18 cellular contexts compared by ENCODE assay signal in the genomic region with DNA sequence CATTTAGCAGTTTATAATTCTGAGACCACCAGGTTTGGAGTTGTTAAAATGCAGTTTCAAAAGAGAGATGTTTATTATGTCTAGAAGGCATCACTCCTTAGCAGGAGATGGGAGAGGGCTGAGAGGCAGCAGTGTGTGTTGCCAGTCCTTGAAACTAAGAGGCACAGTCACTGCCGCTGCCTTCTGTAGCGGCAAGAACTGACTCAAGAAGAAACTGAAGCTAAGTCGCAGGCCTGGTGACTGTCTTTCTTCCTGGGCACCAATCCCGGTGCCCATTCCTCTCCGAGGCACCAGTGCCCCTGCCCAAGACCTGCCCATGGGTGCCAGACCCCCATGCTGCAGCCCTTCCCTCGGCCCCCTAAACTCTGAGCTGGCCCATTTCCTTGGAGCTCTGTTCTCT. TPM values are rescaled to one million over a fixed set of nuclear protein-coding genes. Genes with fewer than 3 reads are reported as not detected.
DNase-seq lines count a peak whose midpoint lies in the region; ATAC-seq lines count a peak whose summit lies in the region.
"Had no signal": no experiment of that assay in that cellular context is flagged by ENCODE, and none has a peak within 500 bp of the region (broad histone marks: within the 10 kb centered on the region; RNA-seq: fewer than 3 reads in every experiment).

No MANE protein-coding gene starts in this region.

- peak overlapping the region; percentile 33 for H3K27ac Mint-ChIP-seq in stimulated activated naive CD8-positive, alpha-beta T cell treated with anti-CD3 and anti-CD28 coated beads, Interleukin-15, Interleukin-2, amounts not matched to agents 100 ng/mL and 50 ng/mL, for 24 hours
- peak overlapping the region in 1 of 2 donors; percentile 86 for H3K27ac Mint-ChIP-seq in stimulated activated naive CD8-positive, alpha-beta T cell treated with anti-CD3 and anti-CD28 coated beads, Interleukin-15, amount 100 ng/mL, for 72 hours
- H3K27ac Mint-ChIP-seq in T-helper 2 cell treated with Interferon-gamma antibody and Interleukin-4, amounts not matched to agents 5 μg/mL and 100 μg/mL, for 36 hours = peak overlapping the region; percentile 75
- no peak overlapping the region for H3K27ac Mint-ChIP-seq in immature natural killer cell
- H3K27ac Mint-ChIP-seq: H9 had no signal

- H3K36me3 Mint-ChIP-seq in stimulated activated naive CD8-positive, alpha-beta T cell treated with anti-CD3 and anti-CD28 coated beads, Interleukin-15, Interleukin-2, amounts not matched to agents 100 ng/mL and 50 ng/mL, for 24 hours (ENCODE audit: low read depth) = peaks cover 45% of the 10 kb centered on the region
- peaks cover 25% of the 10 kb centered on the region for H3K36me3 Mint-ChIP-seq in T-helper 2 cell treated with Interferon-gamma antibody and Interleukin-4, amounts not matched to agents 5 μg/mL and 100 μg/mL, for 36 hours (ENCODE audit: low read depth)
- H3K36me3 Mint-ChIP-seq in immature natural killer cell = peaks cover 19 to 32% (median 22%) of the 10 kb centered on the region in 3 donors

- H3K4me3 Mint-ChIP-seq in stimulated activated naive CD8-positive, alpha-beta T cell treated with anti-CD3 and anti-CD28 coated beads, Interleukin-15, Interleukin-2, amounts not matched to agents 100 ng/mL and 50 ng/mL, for 24 hours = no peak overlapping the region
- no peak overlapping the region for H3K4me3 Mint-ChIP-seq in stimulated activated naive CD8-positive, alpha-beta T cell treated with anti-CD3 and anti-CD28 coated beads, Interleukin-15, amount 100 ng/mL, for 72 hours
- H3K4me3 Mint-ChIP-seq in T-helper 2 cell treated with Interferon-gamma antibody and Interleukin-4, amounts not matched to agents 5 μg/mL and 100 μg/mL, for 36 hours = peak overlapping the region; percentile 64
- H3K4me3 Mint-ChIP-seq in immature natural killer cell = no peak overlapping the region
- H3K4me3 Mint-ChIP-seq: H9 had no signal

- no peaks in the 10 kb centered on the region for H3K9me3 Mint-ChIP-seq in stimulated activated naive CD8-positive, alpha-beta T cell treated with anti-CD3 and anti-CD28 coated beads, Interleukin-15, Interleukin-2, amounts not matched to agents 100 ng/mL and 50 ng/mL, for 24 hours
- H3K9me3 Mint-ChIP-seq in stimulated activated naive CD8-positive, alpha-beta T cell treated with anti-CD3 and anti-CD28 coated beads, Interleukin-15, amount 100 ng/mL, for 72 hours = no peaks in the 10 kb centered on the region
- H3K9me3 Mint-ChIP-seq in T-helper 2 cell treated with Interferon-gamma antibody and Interleukin-4, amounts not matched to agents 5 μg/mL and 100 μg/mL, for 36 hours = no peaks in the 10 kb centered on the region
- H3K9me3 Mint-ChIP-seq in immature natural killer cell = no peaks in the 10 kb centered on the region
- H3K9me3 Mint-ChIP-seq: brain, H9 had no signal

- ATAC-seq in stimulated activated naive CD8-positive, alpha-beta T cell treated with anti-CD3 and anti-CD28 coated beads, Interleukin-15, amount 100 ng/mL, for 72 hours = no peak
- ATAC-seq in GM21390 (IDR thresholded peaks at IDR 0.05; ENCODE audit: unreplicated experiment) = peak; percentile 80
- no peak for ATAC-seq in Right ventricle myocardium inferior
- no peak for ATAC-seq in HG03135 (IDR thresholded peaks at IDR 0.05; ENCODE audit: unreplicated experiment)
- ATAC-seq: psoas muscle had no signal

- H3K4me1 Mint-ChIP-seq in stimulated activated naive CD8-positive, alpha-beta T cell treated with anti-CD3 and anti-CD28 coated beads, Interleukin-15, Interleukin-2, amounts not matched to agents 100 ng/mL and 50 ng/mL, for 24 hours (ENCODE audit: low read depth) = peaks cover 20% of the 10 kb centered on the region
- peaks cover 34% of the 10 kb centered on the region for H3K4me1 Mint-ChIP-seq in stimulated activated naive CD8-positive, alpha-beta T cell treated with anti-CD3 and anti-CD28 coated beads, Interleukin-15, amount 100 ng/mL, for 72 hours
- peaks cover 16% of the 10 kb centered on the region for H3K4me1 Mint-ChIP-seq in T-helper 2 cell treated with Interferon-gamma antibody and Interleukin-4, amounts not matched to agents 5 μg/mL and 100 μg/mL, for 36 hours (ENCODE audit: low read depth)
- peaks cover 12 to 22% of the 10 kb centered on the region in 2 donors for H3K4me1 Mint-ChIP-seq in immature natural killer cell

- no peaks in the 10 kb centered on the region for H3K27me3 Mint-ChIP-seq in stimulated activated naive CD8-positive, alpha-beta T cell treated with anti-CD3 and anti-CD28 coated beads, Interleukin-15, Interleukin-2, amounts not matched to agents 100 ng/mL and 50 ng/mL, for 24 hours
- no peaks in the 10 kb centered on the region for H3K27me3 Mint-ChIP-seq in stimulated activated naive CD8-positive, alpha-beta T cell treated with anti-CD3 and anti-CD28 coated beads, Interleukin-15, amount 100 ng/mL, for 72 hours
- no peaks in the 10 kb centered on the region for H3K27me3 Mint-ChIP-seq in T-helper 2 cell treated with Interferon-gamma antibody and Interleukin-4, amounts not matched to agents 5 μg/mL and 100 μg/mL, for 36 hours (ENCODE audit: low read depth)
- H3K27me3 Mint-ChIP-seq in immature natural killer cell (ENCODE audit: low read depth in 3 of 3) = peaks cover 0 to 2% (median 0%) of the 10 kb centered on the region in 3 donors

- DNase-seq in stimulated activated naive CD8-positive, alpha-beta T cell treated with anti-CD3 and anti-CD28 coated beads, Interleukin-15, amount 100 ng/mL, for 72 hours = no peak
- DNase-seq in T-helper 2 cell treated with Interferon-gamma antibody and Interleukin-4, amounts not matched to agents 5 μg/mL and 100 μg/mL, for 36 hours (ENCODE audit: low spot score) = no peak
- DNase-seq in immature natural killer cell (no peak), Right ventricle myocardium inferior (ENCODE audit: missing footprints) (no peak)
- DNase-seq: activated CD4-positive, CD25-positive, alpha-beta regulatory T cell; activated effector memory CD4-positive, alpha-beta T cell treated with anti-CD3 and anti-CD28 coated beads, Interleukin-2, amount 50 U/mL, for 16 hours; BE2C; effector CD8-positive, alpha-beta T cell; H9; Kasumi-1; left ventricle myocardium inferior; NCI-H1436 treated with DMSO at 0.1 percent for 48 hours; NCI-H446; psoas muscle had no signal

- intact Hi-C loops in Right ventricle myocardium inferior (cut with DNase I) = no loop called here

RNA-seq across cellular contexts. Expression of gene N4BP2L1, which starts 20.1 kb away (rescaled TPM):
- polyA plus RNA-seq in immature natural killer cell = 10 to 100 TPM; 48.9 to 74.6 (median 67.6) TPM
- total RNA-seq in Right ventricle myocardium inferior = 4.7 TPM

Comparison
In these comparisons a context has a peak if more than half of its experiments do, and no peak if none do; other contexts are left out.
1. H3K27ac Mint-ChIP-seq: peak in stimulated activated naive CD8-positive, alpha-beta T cell treated with anti-CD3 and anti-CD28 coated beads, Interleukin-15, Interleukin-2, amounts not matched to agents 100 ng/mL and 50 ng/mL, for 24 hours (single experiment) and T-helper 2 cell treated with Interferon-gamma antibody and Interleukin-4, amounts not matched to agents 5 μg/mL and 100 μg/mL, for 36 hours (single experiment); none in immature natural killer cell (0 of 6).